Comparison of ENCODE assay signal across 8 cellular contexts in genomic region chr16:28181557-28181914, GRCh38. TPM values are rescaled to one million over a fixed set of nuclear protein-coding genes. Genes with fewer than 3 reads are reported as not detected.
A peak's percentile ranks its signal among the peaks of the same experiment; 100 is the strongest.
DNase-seq lines count a peak whose midpoint lies in the region; ATAC-seq and TF ChIP-seq lines count a peak whose summit lies in the region.

No MANE protein-coding gene starts in this region.

- H3K4me1 ChIP-seq in mesodermal cell (ENCODE audit: control insufficient read depth, insufficient read depth, low read length, poor library complexity, severe bottlenecking) (peaks cover 24% of the 10 kb centered on the region), tibial nerve (peaks cover 0 to 37% (median 21%) of the 10 kb centered on the region in 4 donors)

- H3K27ac Mint-ChIP-seq in type B pancreatic cell: no peak overlapping the region

- H3K9me3 Mint-ChIP-seq in type B pancreatic cell: no peaks in the 10 kb centered on the region

- no peak overlapping the region for H3K4me3 Mint-ChIP-seq in type B pancreatic cell

- H3K9me3 ChIP-seq in mesodermal cell (ENCODE audit: control insufficient read depth, low read length): peaks cover 5% of the 10 kb centered on the region
- no peaks in the 10 kb centered on the region for H3K9me3 ChIP-seq in tibial nerve

- no peak for ATAC-seq in HG03280 (IDR thresholded peaks at IDR 0.05; ENCODE audit: unreplicated experiment)

- H3K4me3 ChIP-seq in AG10803 (ENCODE audit: low read length) (no peak overlapping the region), cardiac fibroblast (replicated peaks in 1 of 2; ENCODE audit: low read depth in 2 of 2, low read length in 2 of 2) (no peak overlapping the region), mesodermal cell (ENCODE audit: extremely low read depth, insufficient read depth, low read length, poor library complexity, severe bottlenecking) (no peak overlapping the region), tibial nerve (no peak overlapping the region)

- H3K27ac ChIP-seq in mesodermal cell (ENCODE audit: low read depth, low read length, severe bottlenecking) (peak overlapping the region; percentile 79), tibial nerve (no peak overlapping the region)

- no peak for TF ChIP-seq RAD21 in Ishikawa (IDR thresholded peaks at IDR 0.05; ENCODE audit: low read depth)

- no peaks in the 10 kb centered on the region for H3K27me3 ChIP-seq in tibial nerve

- H3K36me3 ChIP-seq in mesodermal cell (ENCODE audit: control insufficient read depth, insufficient read depth, low read length) (peaks cover 46% of the 10 kb centered on the region), tibial nerve (peaks cover 0 to 10% (median 0%) of the 10 kb centered on the region in 3 donors)

- WGBS in mesodermal cell (ENCODE audit: insufficient coverage in 2 of 2), 2 experiments: 54% methylated on average over 2 of the region's 2 CpGs
- WGBS in tibial nerve, 2 donors: 16 to 17% methylated on average over 2 of the region's 2 CpGs

- peaks cover 21% of the 10 kb centered on the region for H3K36me3 Mint-ChIP-seq in type B pancreatic cell

- TF ChIP-seq CTCF in AG10803 (conservative IDR thresholded peaks at IDR 0.05; ENCODE audit: low read length) (no peak), cardiac fibroblast (IDR thresholded peaks at IDR 0.05; ENCODE audit: low read depth, low read length) (no peak), type B pancreatic cell (conservative IDR thresholded peaks at IDR 0.05) (no peak), tibial nerve (IDR thresholded peaks at IDR 0.05) (no peak)

- TF ChIP-seq POLR2A in tibial nerve (IDR thresholded peaks at IDR 0.05): no peak

- no peaks in the 10 kb centered on the region for H3K27me3 Mint-ChIP-seq in type B pancreatic cell

- DNase-seq in AG10803 (ENCODE audit: low read depth) (peak; percentile 95), cardiac fibroblast (ENCODE audit: low read depth in 2 of 2) (peak; percentile 91 to 92), type B pancreatic cell (ENCODE audit: extremely low spot score, unreplicated experiment) (no peak), NCI-H1417 treated with DMSO at 0.1 percent for 48 hours (lab: John Stamatoyannopoulos, UW) (no peak), tibial nerve (ENCODE audit: low spot score in 2 of 2) (no peak)

- TF ChIP-seq EP300 in Ishikawa (IDR thresholded peaks at IDR 0.05; ENCODE audit: borderline replicate concordance) (no peak), tibial nerve (IDR thresholded peaks at IDR 0.05) (no peak)

- H3K4me1 Mint-ChIP-seq in type B pancreatic cell (ENCODE audit: unreplicated experiment): peaks cover 21% of the 10 kb centered on the region

TF ChIP-seq in Ishikawa, 13 proteins besides CTCF, POLR2A, EP300 and RAD21:
- 0 out of 2 replicates have a peak, but pooled peaks have one; percentile 28 for TF ChIP-seq NFIC (IDR thresholded peaks at IDR 0.05)
- TF ChIP-seq FOXM1 (IDR thresholded peaks at IDR 0.05; ENCODE audit: borderline replicate concordance, low read depth): no peak
- TF ChIP-seq, protein P1, sequence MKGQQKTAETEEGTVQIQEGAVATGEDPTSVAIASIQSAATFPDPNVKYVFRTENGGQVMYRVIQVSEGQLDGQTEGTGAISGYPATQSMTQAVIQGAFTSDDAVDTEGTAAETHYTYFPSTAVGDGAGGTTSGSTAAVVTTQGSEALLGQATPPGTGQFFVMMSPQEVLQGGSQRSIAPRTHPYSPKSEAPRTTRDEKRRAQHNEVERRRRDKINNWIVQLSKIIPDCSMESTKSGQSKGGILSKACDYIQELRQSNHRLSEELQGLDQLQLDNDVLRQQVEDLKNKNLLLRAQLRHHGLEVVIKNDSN (IDR thresholded peaks at IDR 0.05): peak; percentile 44
- peak; percentile 78 for TF ChIP-seq TEAD4 (IDR thresholded peaks at IDR 0.05)

RNA-seq across cellular contexts. Expression of gene XPO6, which starts 30.2 kb away (rescaled TPM):
- 72.0 TPM for polyA plus RNA-seq in mesodermal cell (2013, experiment 1 of 2)
- polyA plus RNA-seq in mesodermal cell (2013, experiment 2 of 2): 61.0 TPM
- total RNA-seq in type B pancreatic cell (ENCODE audit: low replicate concordance) (111 and 118 TPM in 2 replicates), tibial nerve (100 to 1,000 TPM; 105 to 166 (median 141) TPM)

Comparison
In these comparisons a context has a peak if more than half of its experiments do, and no peak if none do; other contexts are left out.
1. DNase-seq: peak in AG10803 (single experiment) and cardiac fibroblast (2 of 2); none in type B pancreatic cell (single experiment), NCI-H1417 treated with DMSO at 0.1 percent for 48 hours (single experiment) and tibial nerve (0 of 2).